8 cellular contexts compared by ENCODE assay signal in genomic region chr4:102344955-102345794, GRCh38. TPM values are rescaled to one million over a fixed set of nuclear protein-coding genes. Genes with fewer than 3 reads are reported as not detected.
DNase-seq lines count a peak whose midpoint lies in the region; ATAC-seq lines count a peak whose summit lies in the region.

SLC39A8 (minus strand) TSS chr4:102345482; CDS start chr4:102344662, 820 bp downstream.

- H3K36me3 ChIP-seq in aorta (ENCODE audit: control insufficient read depth in 1 of 2, insufficient read depth in 2 of 2, low read length in 1 of 2), result no peaks in the 10 kb centered on the region

- peak; percentile 85 for ATAC-seq in GM18502 (IDR thresholded peaks at IDR 0.05; ENCODE audit: poor library complexity, unreplicated experiment)
- ATAC-seq in HG02870 (IDR thresholded peaks at IDR 0.05; ENCODE audit: unreplicated experiment), result peak; percentile 82
- ATAC-seq in right cardiac atrium, result peak; percentile 96
- peak; percentile 96 for ATAC-seq in aorta (ENCODE audit: low FRiP score)

- DNase-seq in NCI-H1694 (lab: John Stamatoyannopoulos, UW) (peak; percentile 51), right cardiac atrium (peak; percentile 88 to 95 (median 94)), renal cortical epithelial cell (ENCODE audit: low read depth) (peak; percentile 80), aorta (peak; percentile 92 to 95)

- no peaks in the 10 kb centered on the region for H3K9me3 ChIP-seq in right cardiac atrium (ENCODE audit: control insufficient read depth, low read length)
- no peaks in the 10 kb centered on the region for H3K9me3 ChIP-seq in aorta (ENCODE audit: control insufficient read depth, low read length)

- intact Hi-C loops in T-helper 2 cell treated with Interferon-gamma antibody and Interleukin-4, amounts not matched to agents 100 ng/mL and 5 ng/mL, for 36 hours (cut with micrococcal nuclease), result loop anchor here (1.0 to 10.0 kb wide), 15 partner anchors 83 to 1324 kb away; partner anchors contain the start of genes BDH2, CENPE, MANBA and NFKB1
- intact Hi-C loops in right cardiac atrium (cut with DNase I), result no loop called here
- intact Hi-C loops in aorta (cut with DNase I), result loop anchor here (1.0 to 10.0 kb wide), 4 partner anchors 82 to 750 kb away; partner anchors contain the start of genes BDH2 (in 1 of the 2) and SLC9B1 (in 1 of the 2)

- H3K4me3 ChIP-seq in right cardiac atrium (ENCODE audit: low read length) (peak within 1 kb of the TSS; percentile 41), aorta (ENCODE audit: low read length in 2 of 2) (peak within 1 kb of the TSS; percentile 68 to 88)

- H3K27me3 ChIP-seq in right cardiac atrium (ENCODE audit: control insufficient read depth, insufficient read depth) (no peaks in the 10 kb centered on the region), aorta (ENCODE audit: control insufficient read depth in 1 of 2, insufficient read depth in 2 of 2, low read length in 1 of 2) (no peaks in the 10 kb centered on the region)

- H3K4me1 ChIP-seq in right cardiac atrium (ENCODE audit: control insufficient read depth, insufficient read depth, low read length) (no peaks in the 10 kb centered on the region), aorta (ENCODE audit: control insufficient read depth in 1 of 2, insufficient read depth in 2 of 2, low read length in 2 of 2) (no peaks in the 10 kb centered on the region)

- H3K27ac ChIP-seq in angular gyrus (ENCODE audit: low read depth, low read length) (peak within 1 kb of the TSS; percentile 68), right cardiac atrium (ENCODE audit: low read length) (peak within 1 kb of the TSS; percentile 70), aorta (ENCODE audit: low read depth in 1 of 2, low read length in 2 of 2) (no peak within 1 kb of the TSS)

- WGBS in right cardiac atrium, result under 1% methylated on average over 54 of the region's 54 CpGs
- WGBS in aorta, 2 donors, result 1% methylated on average over 54 of the region's 54 CpGs

RNA-seq across cellular contexts. Expression of gene SLC39A8, which starts in this region (rescaled TPM):
- total RNA-seq in T-helper 2 cell treated with Interferon-gamma antibody and Interleukin-4, amounts not matched to agents 100 ng/mL and 5 ng/mL, for 36 hours, result 96.6 and 99.8 TPM in 2 replicates
- total RNA-seq in right cardiac atrium (10 to 100 TPM; 77.7 to 92.3 (median 81.2) TPM), renal cortical epithelial cell (23.7 and 58.5 TPM in 2 replicates), aorta (10 to 100 TPM; 16.5 to 31.3 TPM)
- polyA plus RNA-seq in right cardiac atrium (60.5 TPM), aorta (1 to 10 TPM; 1.2 to 2.6 TPM)

Comparison
In these comparisons a context has a peak if more than half of its experiments do, and no peak if none do; other contexts are left out.
1. RNA of gene SLC39A8 (polyA plus RNA-seq): 60.5 TPM in right cardiac atrium (single experiment); 1.2 to 2.6 TPM in aorta; every median in the first group is over 10 times any median in the second.
2. H3K27ac ChIP-seq: peak in angular gyrus (single experiment) and right cardiac atrium (single experiment); none in aorta (0 of 2).
3. intact Hi-C loops: an anchor here in T-helper 2 cell treated with Interferon-gamma antibody and Interleukin-4, amounts not matched to agents 100 ng/mL and 5 ng/mL, for 36 hours (1.0 to 10.0 kb wide) and aorta (1.0 to 10.0 kb wide); none called in right cardiac atrium.
4. Peak in every context shown above with its lines, with median percentiles within 50 percentile points of each other: ATAC-seq and DNase-seq.